ENCODE assay signal across 10 cellular contexts in the genomic region with DNA sequence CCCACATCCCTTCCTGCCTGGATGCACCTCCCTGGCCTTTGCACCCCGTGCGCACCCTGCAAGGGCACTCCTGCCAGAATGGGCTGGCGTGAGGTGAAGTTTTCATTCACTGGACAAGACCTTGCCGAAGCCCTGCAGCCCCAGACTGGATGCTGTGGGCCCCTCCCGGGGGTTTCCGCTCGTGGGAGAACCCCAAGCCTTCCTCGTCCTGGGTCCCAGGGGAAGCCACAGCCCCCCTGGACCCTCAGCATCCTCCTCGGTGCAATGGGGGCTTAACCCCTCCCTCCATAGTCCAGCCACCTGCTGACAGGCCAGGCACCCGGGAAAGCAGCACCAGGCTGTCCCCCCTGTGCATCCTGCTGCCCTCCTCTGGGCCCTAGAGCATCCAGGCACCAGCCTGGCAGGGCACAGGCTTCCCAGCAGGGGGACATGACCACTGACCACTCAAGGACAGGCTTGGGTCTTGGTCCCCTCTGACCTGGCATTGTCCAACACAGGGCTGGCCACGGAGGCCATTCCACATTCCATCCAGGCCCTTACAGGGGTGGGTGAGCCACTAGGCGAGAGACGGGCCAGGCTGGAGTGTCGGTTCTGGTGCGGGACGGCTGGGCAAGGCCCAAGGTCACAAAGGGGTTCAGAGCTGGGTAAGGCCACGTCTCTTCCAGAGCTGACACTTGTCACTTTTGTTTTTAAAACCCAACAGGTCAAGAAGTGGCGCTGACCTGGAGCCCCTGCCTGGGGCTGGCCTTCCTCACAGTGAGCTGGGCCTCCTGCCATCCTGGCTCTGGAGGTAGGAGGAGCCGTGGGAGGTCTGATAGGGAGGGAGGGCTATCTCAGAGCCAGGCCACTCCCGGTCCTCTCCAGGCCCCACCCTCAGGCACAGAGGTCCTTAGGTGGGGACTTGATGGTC. TPM values are rescaled to one million over a fixed set of nuclear protein-coding genes. Genes with fewer than 3 reads are reported as not detected.
DNase-seq lines count a peak whose midpoint lies in the region; ATAC-seq and TF ChIP-seq lines count a peak whose summit lies in the region.
"Had no signal": no experiment of that assay in that cellular context is flagged by ENCODE, and none has a peak within 500 bp of the region (broad histone marks: within the 10 kb centered on the region; RNA-seq: fewer than 3 reads in every experiment).

No MANE protein-coding gene starts in this region.

- TF ChIP-seq CTCF in transverse colon (IDR thresholded peaks at IDR 0.05) (no peak), GM20000 (IDR thresholded peaks at IDR 0.05; ENCODE audit: extremely low read depth, missing control alignments) (no peak)

- TF ChIP-seq EP300 in transverse colon (IDR thresholded peaks at IDR 0.05; ENCODE audit: low read depth), result no peak

- H3K36me3 ChIP-seq in transverse colon, result peaks cover 0 to 4% (median 0%) of the 10 kb centered on the region in 4 donors

- intact Hi-C loops in transverse colon (cut with DNase I; ENCODE audit: low total_unique reads), result no loop called here

- H3K4me3 ChIP-seq in transverse colon, result no peak overlapping the region

- H3K9me3 ChIP-seq in transverse colon, result no peaks in the 10 kb centered on the region

- DNase-seq in DMS53 (lab: John Stamatoyannopoulos, UW) (peak; percentile 45), DMS53 treated with DMSO at 0.1 percent for 48 hours (lab: John Stamatoyannopoulos, UW; ENCODE audit: unreplicated experiment) (no peak), cerebellum (ENCODE audit: low spot score) (peak; percentile 72), left kidney (ENCODE audit: low read depth, low spot score) (peak; percentile 55), transverse colon (peak; percentile 45), GM20000 (ENCODE audit: low spot score) (no peak)
- DNase-seq: activated CD4-positive, alpha-beta memory T cell treated with anti-CD3 and anti-CD28 coated beads for 36 hours; NCI-H1092 had no signal

- peaks cover 52 to 72% (median 62%) of the 10 kb centered on the region in 4 donors for H3K4me1 ChIP-seq in transverse colon

- 55% methylated on average over 20 of the region's 20 CpGs; no CpG with 5 or more reads in 1 of the 2 donors for WGBS in transverse colon (ENCODE audit: low coverage in 1 of 2), 2 donors

- no peaks in the 10 kb centered on the region for H3K27me3 ChIP-seq in transverse colon

- no peak for TF ChIP-seq POLR2A in transverse colon (IDR thresholded peaks at IDR 0.05)

- ATAC-seq in GM18873 (IDR thresholded peaks at IDR 0.05; ENCODE audit: low FRiP score, unreplicated experiment) (no peak), GM21381 (IDR thresholded peaks at IDR 0.05; ENCODE audit: unreplicated experiment) (no peak)

- in situ Hi-C loops in transverse colon (cut with MboI; ENCODE audit: low pct_ligation_motif_present in 1 of 4, low pct_unique_long_range_greater_than_20kb in 1 of 4, low sequenced_read_pairs in 3 of 4), result loop anchor here in 1 of 4 donors (25.0 kb wide), 1 partner anchor 428 kb away; the partner anchor contains the start of gene CELSR1

- peak overlapping the region; percentile 75 to 82 (median 77) for H3K27ac ChIP-seq in transverse colon

RNA-seq across cellular contexts. Expression of gene PPARA, which starts 41.5 kb away (rescaled TPM):
- total RNA-seq in cerebellum, result 9.1 TPM
- total RNA-seq in transverse colon, result 10 to 100 TPM; 52.0 to 88.1 (median 74.7) TPM

Comparison
In these comparisons a context has a peak if more than half of its experiments do, and no peak if none do; other contexts are left out.
1. DNase-seq: peak in DMS53 (single experiment), cerebellum (single experiment), left kidney (single experiment) and transverse colon (single experiment); none in DMS53 treated with DMSO at 0.1 percent for 48 hours (single experiment) and GM20000 (single experiment).